In the genomic region with DNA sequence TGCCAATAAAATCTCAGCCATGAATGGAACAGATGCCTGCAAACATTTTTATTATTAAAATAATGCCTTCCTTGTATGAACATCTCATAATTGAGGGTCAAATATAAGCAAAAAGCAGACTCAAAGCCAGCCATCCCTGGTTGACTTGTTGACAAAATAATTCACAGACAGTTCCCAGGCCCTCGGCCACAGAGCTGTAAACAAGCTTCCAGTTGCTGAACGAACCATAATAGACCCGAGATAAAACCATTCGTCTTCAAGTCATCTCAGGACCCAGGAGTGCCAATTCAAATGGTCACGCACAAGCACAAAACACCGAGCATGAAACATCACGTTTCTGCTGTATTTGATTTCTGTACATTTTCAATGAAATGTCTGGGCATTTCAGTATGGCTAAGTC, we compare ENCODE assay signal across 24 cellular contexts.
"Had no signal": no experiment of that assay in that cellular context is flagged by ENCODE, and none has a peak within 500 bp of the region (broad histone marks: within the 10 kb centered on the region; RNA-seq: fewer than 3 reads in every experiment).

No MANE protein-coding gene starts in this region.

- DNase-seq: colonic mucosa; effector CD8-positive, alpha-beta T cell; endodermal cell; foreskin melanocyte; hypothalamus; immature natural killer cell; islet precursor cell; kidney glomerular epithelial cell; left colon; mucosa of descending colon; naive thymus-derived CD4-positive, alpha-beta T cell; nucleus accumbens; pancreas; right lobe of liver; small intestine; stimulated activated CD4-positive, alpha-beta T cell treated with anti-CD3 and anti-CD28 coated beads, Interleukin-12 subunit alpha, Interleukin-12 subunit beta, amount 100 ng/mL, for 4 hours; stimulated activated CD4-positive, alpha-beta T cell treated with anti-CD3 and anti-CD28 coated beads, Interleukin-1b, Interleukin-23, amount 100 ng/mL, for 48 hours; stimulated activated CD4-positive, alpha-beta T cell treated with anti-CD3 and anti-CD28 coated beads, Interleukin-4, amount 100 ng/mL, for 1 hour; stimulated activated naive CD4-positive, alpha-beta T cell; stimulated activated naive CD8-positive, alpha-beta T cell treated with anti-CD3 and anti-CD28 coated beads, Interleukin-15, amount 100 ng/mL, for 72 hours had no signal

- H3K36me3 ChIP-seq: colonic mucosa, esophagus muscularis mucosa, pancreas, right lobe of liver, suprapubic skin had no signal

- H3K4me1 ChIP-seq: colonic mucosa, pancreas, right lobe of liver, suprapubic skin had no signal

- ATAC-seq: left colon; mucosa of descending colon; naive thymus-derived CD4-positive, alpha-beta T cell; pancreas; right lobe of liver; stimulated activated naive CD8-positive, alpha-beta T cell treated with anti-CD3 and anti-CD28 coated beads, Interleukin-15, amount 100 ng/mL, for 72 hours had no signal

- H3K27ac ChIP-seq: colonic mucosa, esophagus muscularis mucosa, pancreas, right lobe of liver, suprapubic skin had no signal

- H3K4me3 ChIP-seq: colonic mucosa, esophagus muscularis mucosa, lung, mucosa of descending colon, pancreas, right lobe of liver, suprapubic skin had no signal

- H3K27me3 ChIP-seq: colonic mucosa, esophagus muscularis mucosa, pancreas, right lobe of liver, suprapubic skin had no signal

- FAIRE-seq: endothelial cell of umbilical vein, pancreas, small intestine had no signal

- H3K9me3 ChIP-seq: colonic mucosa, esophagus muscularis mucosa, mucosa of descending colon, pancreas, right lobe of liver, suprapubic skin had no signal
